In the genomic region with DNA sequence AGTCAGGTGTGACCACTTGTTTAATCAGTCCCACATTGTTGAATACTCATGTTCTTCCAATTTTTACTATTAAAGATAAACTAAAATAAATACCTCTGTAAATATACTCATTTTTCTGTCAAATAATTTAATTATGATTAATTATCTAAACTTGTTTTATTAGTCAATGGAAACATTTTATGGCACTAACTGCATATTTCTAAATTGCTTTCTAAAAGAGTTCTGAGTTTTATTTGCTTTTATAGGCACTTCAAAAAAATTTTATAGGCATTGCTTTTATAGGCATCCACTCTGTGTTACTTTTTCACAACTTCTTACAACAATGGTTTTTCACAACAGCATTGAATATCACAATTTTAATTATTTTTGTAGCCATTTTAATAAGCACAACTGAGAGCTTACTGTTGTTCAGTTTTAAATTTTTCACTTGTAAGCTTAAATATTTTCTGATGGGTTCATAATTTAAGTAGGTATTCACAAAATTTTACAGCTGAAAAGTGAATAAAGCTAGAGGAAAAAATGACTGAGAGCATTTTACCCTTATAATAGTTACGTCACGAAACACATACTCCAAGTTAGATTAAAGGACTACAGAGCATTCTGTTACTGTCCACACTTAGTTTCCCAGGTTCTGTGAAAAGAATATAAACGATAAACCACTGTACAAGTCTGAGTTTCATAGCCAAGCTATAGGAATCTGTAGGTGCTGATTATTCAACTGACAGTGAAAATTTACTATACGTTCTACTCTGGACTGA, we compare ENCODE assay signal across 17 cellular contexts.
A peak's percentile ranks its signal among the peaks of the same experiment; 100 is the strongest.
DNase-seq lines count a peak whose midpoint lies in the region; ATAC-seq, FAIRE-seq and TF ChIP-seq lines count a peak whose summit lies in the region.
"Had no signal": no experiment of that assay in that cellular context is flagged by ENCODE, and none has a peak within 500 bp of the region (broad histone marks: within the 10 kb centered on the region; RNA-seq: fewer than 3 reads in every experiment).

No MANE protein-coding gene starts in this region.

- H3K4me1 ChIP-seq in HEK293 (ENCODE audit: control insufficient read depth, insufficient read depth, low read length), result peaks cover 4% of the 10 kb centered on the region; the same call in 1 of the 2 replicates
- H3K4me1 ChIP-seq in Loucy (ENCODE audit: insufficient read depth, low read length, poor library complexity, severe bottlenecking), result peaks cover 30% of the 10 kb centered on the region
- no peaks in the 10 kb centered on the region for H3K4me1 ChIP-seq in small intestine (ENCODE audit: control insufficient read depth in 2 of 2, insufficient read depth in 1 of 2, low read depth in 1 of 2, low read length in 1 of 2)

- H3K4me3 ChIP-seq in HEK293 (ENCODE audit: low read depth, low read length) (no peak overlapping the region), Loucy (ENCODE audit: low read length, poor library complexity, severe bottlenecking) (no peak overlapping the region), small intestine (ENCODE audit: low read depth in 1 of 2, low read length in 2 of 2) (no peak overlapping the region)
- H3K4me3 ChIP-seq: BLaER1, GM23338 had no signal

- no peak overlapping the region for H2AFZ ChIP-seq in Loucy (ENCODE audit: low read length)
- H2AFZ ChIP-seq: GM23338 had no signal

- no peaks in the 10 kb centered on the region for H3K79me2 ChIP-seq in Loucy (ENCODE audit: insufficient read depth, low read length)

- no peaks in the 10 kb centered on the region for H3F3A ChIP-seq in Loucy (ENCODE audit: low read depth)

- intact Hi-C loops in cardiac septum (cut with DNase I), result no loop called here

- 86 to 90% (median 89%) methylated on average over 4 of the region's 4 CpGs for WGBS in small intestine, 3 donors

- TF ChIP-seq CTCF in HEK293 (tag by site-specific recombination; IDR thresholded peaks at IDR 0.05), result no peak
- TF ChIP-seq CTCF in Loucy (conservative IDR thresholded peaks at IDR 0.05; ENCODE audit: low read length), result no peak

- CTCF ChIA-PET in HEK293 (lab: Yijun Ruan, JAX), result no interaction called here

- FAIRE-seq in frontal cortex (lab: Jason Lieb, UNC), result peak; percentile 39
- FAIRE-seq in small intestine (lab: Jason Lieb, UNC), result peak; percentile 26
- FAIRE-seq: GM12891, GM19239, H54 had no signal

- H4K20me1 ChIP-seq in Loucy (ENCODE audit: insufficient read depth, low read length, poor library complexity, severe bottlenecking), result no peaks in the 10 kb centered on the region
- H4K20me1 ChIP-seq: BLaER1 had no signal

- no peaks in the 10 kb centered on the region for H3K9me2 ChIP-seq in Loucy (replicated peaks; ENCODE audit: low read depth, low read length)

- ATAC-seq in GM19463 (IDR thresholded peaks at IDR 0.05; ENCODE audit: unreplicated experiment) (no peak), GM21717 (IDR thresholded peaks at IDR 0.05; ENCODE audit: unreplicated experiment) (no peak)
- ATAC-seq: GM23338 had no signal

- no peak overlapping the region for H3K27ac ChIP-seq in HEK293 (ENCODE audit: extremely low read depth, low read depth, low read length)
- no peak overlapping the region for H3K27ac ChIP-seq in small intestine (ENCODE audit: low read depth in 1 of 2, low read length in 1 of 2)
- H3K27ac ChIP-seq: BLaER1 had no signal

- DNase-seq in frontal cortex (ENCODE audit: low spot score in 2 of 2), result no peak
- no peak for DNase-seq in small intestine
- no peak for DNase-seq in cardiac septum (ENCODE audit: low spot score)
- DNase-seq: 8988T; Calu3; CD4-positive, alpha-beta memory T cell; DMS79 treated with DMSO at 0.1 percent for 48 hours; HCEC 1CT had no signal

- H3K36me3 ChIP-seq in HEK293 (ENCODE audit: control insufficient read depth in 2 of 2, insufficient read depth in 1 of 2, low read length in 2 of 2), result no peaks in the 10 kb centered on the region
- no peaks in the 10 kb centered on the region for H3K36me3 ChIP-seq in Loucy (ENCODE audit: insufficient read depth, low read length)
- no peaks in the 10 kb centered on the region for H3K36me3 ChIP-seq in small intestine (ENCODE audit: control insufficient read depth in 2 of 2, insufficient read depth in 2 of 2, low read length in 2 of 2)
- H3K36me3 ChIP-seq: BLaER1 had no signal

- H3K4me2 ChIP-seq in Loucy (ENCODE audit: low read depth, low read length, poor library complexity, severe bottlenecking), result peak overlapping the region; percentile 45
- H3K4me2 ChIP-seq: BLaER1, GM23338 had no signal

- H3K27me3 ChIP-seq in Loucy (ENCODE audit: insufficient read depth, low read length, poor library complexity, severe bottlenecking) (no peaks in the 10 kb centered on the region), small intestine (ENCODE audit: control insufficient read depth in 2 of 2, insufficient read depth in 2 of 2, low read length in 2 of 2) (peaks cover 0 to 6% of the 10 kb centered on the region in 2 donors)
- H3K27me3 ChIP-seq: BLaER1 had no signal

- no peak overlapping the region for H3K9ac ChIP-seq in Loucy (ENCODE audit: low read depth, low read length, poor library complexity, severe bottlenecking)
- H3K9ac ChIP-seq: BLaER1 had no signal

- H3K9me3 ChIP-seq in HEK293 (ENCODE audit: control insufficient read depth, insufficient read depth, low read depth, low read length) (no peaks in the 10 kb centered on the region), Loucy (ENCODE audit: insufficient read depth, low read depth, low read length) (no peaks in the 10 kb centered on the region), small intestine (ENCODE audit: control insufficient read depth, low read depth) (no peaks in the 10 kb centered on the region)
- H3K9me3 ChIP-seq: BLaER1 had no signal

- POLR2A ChIA-PET in HEK293 (lab: Yijun Ruan, JAX), result no interaction called here

TF ChIP-seq in HEK293, 187 proteins besides CTCF, POLR2A, EP300 and RAD21 (continues in another document):
- no peak for TF ChIP-seq ZNF600 (tag by site-specific recombination; IDR thresholded peaks at IDR 0.05)
- 0 out of 2 replicates have a peak, but pooled peaks have one; percentile 14 for TF ChIP-seq ZBTB8A (tag by site-specific recombination; IDR thresholded peaks at IDR 0.05)
- peak; percentile 75 for TF ChIP-seq ZNF843 (tag by site-specific recombination; IDR thresholded peaks at IDR 0.05)
- TF ChIP-seq TCF7L2 (IDR thresholded peaks at IDR 0.05; ENCODE audit: borderline replicate concordance, low read depth, low read length), result no peak; the same call in 1 of the 2 replicates
- TF ChIP-seq, protein P1, sequence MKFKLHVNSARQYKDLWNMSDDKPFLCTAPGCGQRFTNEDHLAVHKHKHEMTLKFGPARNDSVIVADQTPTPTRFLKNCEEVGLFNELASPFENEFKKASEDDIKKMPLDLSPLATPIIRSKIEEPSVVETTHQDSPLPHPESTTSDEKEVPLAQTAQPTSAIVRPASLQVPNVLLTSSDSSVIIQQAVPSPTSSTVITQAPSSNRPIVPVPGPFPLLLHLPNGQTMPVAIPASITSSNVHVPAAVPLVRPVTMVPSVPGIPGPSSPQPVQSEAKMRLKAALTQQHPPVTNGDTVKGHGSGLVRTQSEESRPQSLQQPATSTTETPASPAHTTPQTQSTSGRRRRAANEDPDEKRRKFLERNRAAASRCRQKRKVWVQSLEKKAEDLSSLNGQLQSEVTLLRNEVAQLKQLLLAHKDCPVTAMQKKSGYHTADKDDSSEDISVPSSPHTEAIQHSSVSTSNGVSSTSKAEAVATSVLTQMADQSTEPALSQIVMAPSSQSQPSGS (tag by site-specific recombination; IDR thresholded peaks at IDR 0.05; ENCODE audit: low read depth), result peak; percentile 67; the same call in 1 of the 2 replicates
- TF ChIP-seq ZNF354C (tag by site-specific recombination; IDR thresholded peaks at IDR 0.05; ENCODE audit: borderline replicate concordance, low read depth), result no peak
- TF ChIP-seq, protein P2, sequence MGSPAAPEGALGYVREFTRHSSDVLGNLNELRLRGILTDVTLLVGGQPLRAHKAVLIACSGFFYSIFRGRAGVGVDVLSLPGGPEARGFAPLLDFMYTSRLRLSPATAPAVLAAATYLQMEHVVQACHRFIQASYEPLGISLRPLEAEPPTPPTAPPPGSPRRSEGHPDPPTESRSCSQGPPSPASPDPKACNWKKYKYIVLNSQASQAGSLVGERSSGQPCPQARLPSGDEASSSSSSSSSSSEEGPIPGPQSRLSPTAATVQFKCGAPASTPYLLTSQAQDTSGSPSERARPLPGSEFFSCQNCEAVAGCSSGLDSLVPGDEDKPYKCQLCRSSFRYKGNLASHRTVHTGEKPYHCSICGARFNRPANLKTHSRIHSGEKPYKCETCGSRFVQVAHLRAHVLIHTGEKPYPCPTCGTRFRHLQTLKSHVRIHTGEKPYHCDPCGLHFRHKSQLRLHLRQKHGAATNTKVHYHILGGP (tag by site-specific recombination; IDR thresholded peaks at IDR 0.05), result peak; percentile 46; the same call in 1 of the 2 replicates
- no peak for TF ChIP-seq BCL11B (tag by site-specific recombination; IDR thresholded peaks at IDR 0.05; ENCODE audit: low read depth)
- TF ChIP-seq, protein P3, sequence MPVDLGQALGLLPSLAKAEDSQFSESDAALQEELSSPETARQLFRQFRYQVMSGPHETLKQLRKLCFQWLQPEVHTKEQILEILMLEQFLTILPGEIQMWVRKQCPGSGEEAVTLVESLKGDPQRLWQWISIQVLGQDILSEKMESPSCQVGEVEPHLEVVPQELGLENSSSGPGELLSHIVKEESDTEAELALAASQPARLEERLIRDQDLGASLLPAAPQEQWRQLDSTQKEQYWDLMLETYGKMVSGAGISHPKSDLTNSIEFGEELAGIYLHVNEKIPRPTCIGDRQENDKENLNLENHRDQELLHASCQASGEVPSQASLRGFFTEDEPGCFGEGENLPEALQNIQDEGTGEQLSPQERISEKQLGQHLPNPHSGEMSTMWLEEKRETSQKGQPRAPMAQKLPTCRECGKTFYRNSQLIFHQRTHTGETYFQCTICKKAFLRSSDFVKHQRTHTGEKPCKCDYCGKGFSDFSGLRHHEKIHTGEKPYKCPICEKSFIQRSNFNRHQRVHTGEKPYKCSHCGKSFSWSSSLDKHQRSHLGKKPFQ (tag by site-specific recombination; IDR thresholded peaks at IDR 0.05), result peak; percentile 39; the same call in 1 of the 2 replicates
- TF ChIP-seq FEZF1 (tag by site-specific recombination; IDR thresholded peaks at IDR 0.05), result peak; percentile 71; the same call in 1 of the 2 replicates
- TF ChIP-seq OVOL3 (tag by site-specific recombination; IDR thresholded peaks at IDR 0.05), result no peak
- no peak for TF ChIP-seq ZNF629 (tag by site-specific recombination; IDR thresholded peaks at IDR 0.05)
- TF ChIP-seq ZNF292 (tag by site-specific recombination; IDR thresholded peaks at IDR 0.05; ENCODE audit: borderline replicate concordance, low read depth), result no peak
- no peak for TF ChIP-seq ZNF621 (tag by site-specific recombination; IDR thresholded peaks at IDR 0.05)
